17 cellular contexts compared by ENCODE assay signal in genomic region chr1:224632381-224632871, GRCh38. TPM values are rescaled to one million over a fixed set of nuclear protein-coding genes. Genes with fewer than 3 reads are reported as not detected.
DNase-seq lines count a peak whose midpoint lies in the region; ATAC-seq and TF ChIP-seq lines count a peak whose summit lies in the region.
"Had no signal": no experiment of that assay in that cellular context is flagged by ENCODE, and none has a peak within 500 bp of the region (broad histone marks: within the 10 kb centered on the region; RNA-seq: fewer than 3 reads in every experiment).

No MANE protein-coding gene starts in this region.

- peak overlapping the region; percentile 11 for H3K56ac ChIP-seq in mesendoderm (ENCODE audit: low read length)

- H3K9me3 Mint-ChIP-seq in chondrocyte (ENCODE audit: low read depth): no peaks in the 10 kb centered on the region
- no peaks in the 10 kb centered on the region for H3K9me3 Mint-ChIP-seq in activated T-cell treated with anti-CD3 and anti-CD28 coated beads, Interleukin-2, amount 50 U/mL, for 72 hours

- DNase-seq in AG09309 (ENCODE audit: low read depth): peak; percentile 67
- peak; percentile 94 for DNase-seq in HS-27A (ENCODE audit: low read depth)
- DNase-seq in astrocyte of the spinal cord (ENCODE audit: low read depth, low spot score): peak; percentile 89
- DNase-seq in mesendoderm: peak; percentile 32
- no peak for DNase-seq in chondrocyte (ENCODE audit: low spot score)
- no peak for DNase-seq in activated T-cell treated with anti-CD3 and anti-CD28 coated beads, Interleukin-2, amount 50 U/mL, for 72 hours
- DNase-seq: activated T-cell treated with anti-CD3 and anti-CD28 coated beads for 4 hours; DND-41; effector memory CD4-positive, alpha-beta T cell; left ventricle myocardium superior; NCI-H526 treated with DMSO at 0.1 percent for 48 hours; occipital lobe had no signal

- H3K36me3 Mint-ChIP-seq in chondrocyte (ENCODE audit: low read depth): no peaks in the 10 kb centered on the region
- no peaks in the 10 kb centered on the region for H3K36me3 Mint-ChIP-seq in activated T-cell treated with anti-CD3 and anti-CD28 coated beads, Interleukin-2, amount 50 U/mL, for 72 hours (ENCODE audit: insufficient read depth in 2 of 2)

- peak overlapping the region; percentile 39 for H3K4ac ChIP-seq in mesendoderm (ENCODE audit: low read depth, low read length)

- H3K18ac ChIP-seq in mesendoderm (ENCODE audit: low read length): peak overlapping the region; percentile 41

- peaks cover 35% of the 10 kb centered on the region for H3K4me1 Mint-ChIP-seq in chondrocyte (ENCODE audit: low read depth)
- H3K4me1 Mint-ChIP-seq in activated T-cell treated with anti-CD3 and anti-CD28 coated beads, Interleukin-2, amount 50 U/mL, for 72 hours (ENCODE audit: low read depth): peaks cover 2% of the 10 kb centered on the region
- H3K4me1 Mint-ChIP-seq: B cell had no signal

- H2BK120ac ChIP-seq in mesendoderm (ENCODE audit: low read depth, low read length): no peak overlapping the region

- no peak for ATAC-seq in GM18858 (IDR thresholded peaks at IDR 0.05; ENCODE audit: unreplicated experiment)
- ATAC-seq in GM21576 (IDR thresholded peaks at IDR 0.05; ENCODE audit: unreplicated experiment): no peak
- ATAC-seq in activated T-cell treated with anti-CD3 and anti-CD28 coated beads, Interleukin-2, amount 50 U/mL, for 72 hours (replicated peaks in 1 of 2): no peak
- ATAC-seq: left ventricle myocardium superior had no signal

- H3K23ac ChIP-seq in mesendoderm (ENCODE audit: low read length): no peak overlapping the region

- H3K9ac ChIP-seq in mesendoderm (ENCODE audit: low read length): no peak overlapping the region

- H2BK15ac ChIP-seq in mesendoderm (replicated peaks; ENCODE audit: low read depth): no peak overlapping the region

- no peak overlapping the region for H3K27ac Mint-ChIP-seq in chondrocyte (ENCODE audit: unreplicated experiment)
- H3K27ac Mint-ChIP-seq in activated T-cell treated with anti-CD3 and anti-CD28 coated beads, Interleukin-2, amount 50 U/mL, for 72 hours: no peak overlapping the region
- H3K27ac Mint-ChIP-seq: B cell had no signal

- no peaks in the 10 kb centered on the region for H3K27me3 ChIP-seq in mesendoderm (ENCODE audit: insufficient read depth, low read length, poor library complexity)
- H3K27me3 ChIP-seq: hepatocyte, uterus had no signal

- H3K27me3 Mint-ChIP-seq in chondrocyte (ENCODE audit: low read depth): peaks cover 4% of the 10 kb centered on the region
- no peaks in the 10 kb centered on the region for H3K27me3 Mint-ChIP-seq in activated T-cell treated with anti-CD3 and anti-CD28 coated beads, Interleukin-2, amount 50 U/mL, for 72 hours (ENCODE audit: low read depth)

- no peak overlapping the region for H2BK5ac ChIP-seq in mesendoderm (ENCODE audit: low read length)

- H2AK5ac ChIP-seq in mesendoderm (ENCODE audit: low read length): no peak overlapping the region

- no peak overlapping the region for H3K27ac ChIP-seq in mesendoderm (ENCODE audit: low read depth, low read length)
- H3K27ac ChIP-seq: hepatocyte, uterus had no signal

- H3K4me3 ChIP-seq in AG09309 (ENCODE audit: control insufficient read depth, low read depth, low read length) (no peak overlapping the region), astrocyte of the spinal cord (ENCODE audit: low read depth, low read length) (no peak overlapping the region), mesendoderm (ENCODE audit: low read length) (no peak overlapping the region)
- H3K4me3 ChIP-seq: hepatocyte, uterus had no signal

- H3K4me3 Mint-ChIP-seq in chondrocyte (ENCODE audit: unreplicated experiment): no peak overlapping the region
- H3K4me3 Mint-ChIP-seq in activated T-cell treated with anti-CD3 and anti-CD28 coated beads, Interleukin-2, amount 50 U/mL, for 72 hours: no peak overlapping the region
- H3K4me3 Mint-ChIP-seq: B cell had no signal

- TF ChIP-seq CTCF in AG09309 (IDR thresholded peaks at IDR 0.05; ENCODE audit: control insufficient read depth, insufficient read depth, low read depth, low read length, missing control alignments) (no peak), astrocyte of the spinal cord (IDR thresholded peaks at IDR 0.05; ENCODE audit: low read depth, low read length) (no peak), chondrocyte (IDR thresholded peaks at IDR 0.05) (no peak)

- peaks cover 9% of the 10 kb centered on the region for H3K79me2 ChIP-seq in mesendoderm (ENCODE audit: control insufficient read depth, insufficient read depth, low read length)
- H3K79me2 ChIP-seq: hepatocyte had no signal

- H3K79me1 ChIP-seq in mesendoderm (ENCODE audit: low read length): peaks cover 4% of the 10 kb centered on the region

- in situ Hi-C loops in astrocyte of the spinal cord (cut with HindIII; ENCODE audit: low sequenced_read_pairs): no loop called here

- WGBS in mesendoderm (ENCODE audit: extremely low coverage, insufficient coverage, low lambda C conversion rate): no CpG with 5 or more reads among the region's 5 CpGs

- H3K36me3 ChIP-seq in mesendoderm (ENCODE audit: control insufficient read depth, insufficient read depth, low read length): no peaks in the 10 kb centered on the region
- H3K36me3 ChIP-seq: uterus had no signal

- peaks cover 7% of the 10 kb centered on the region for H3K4me1 ChIP-seq in mesendoderm (ENCODE audit: control insufficient read depth, low read depth, low read length)
- H3K4me1 ChIP-seq: uterus had no signal

- no peak overlapping the region for H4K5ac ChIP-seq in mesendoderm (ENCODE audit: low read length)

- H4K8ac ChIP-seq in mesendoderm (ENCODE audit: low read depth, low read length): no peak overlapping the region

- no peak overlapping the region for H3K4me2 ChIP-seq in mesendoderm (ENCODE audit: low read length)
- H3K4me2 ChIP-seq: hepatocyte had no signal

RNA-seq across cellular contexts. Expression of gene CNIH3, which starts 16.3 kb away (rescaled TPM):
- polyA plus RNA-seq in mesendoderm (2013, experiment 1 of 2): 7.9 TPM
- polyA plus RNA-seq in mesendoderm (2013, experiment 2 of 2): 8.2 TPM
- 1.5 to 2.6 TPM (median 2.1 TPM) in 3 replicates for total RNA-seq in chondrocyte
- total RNA-seq in activated T-cell treated with anti-CD3 and anti-CD28 coated beads, Interleukin-2, amount 50 U/mL, for 72 hours: 1 to 10 TPM in 1 of 2 donors, under 1 TPM in 1; 0.62 to 1.4 TPM

Comparison
In these comparisons a context has a peak if more than half of its experiments do, and no peak if none do; other contexts are left out.
1. DNase-seq: peak in AG09309 (single experiment), HS-27A (single experiment), astrocyte of the spinal cord (single experiment) and mesendoderm (single experiment); none in chondrocyte (single experiment) and activated T-cell treated with anti-CD3 and anti-CD28 coated beads, Interleukin-2, amount 50 U/mL, for 72 hours (0 of 2).